16 cellular contexts compared by ENCODE assay signal in the genomic region with DNA sequence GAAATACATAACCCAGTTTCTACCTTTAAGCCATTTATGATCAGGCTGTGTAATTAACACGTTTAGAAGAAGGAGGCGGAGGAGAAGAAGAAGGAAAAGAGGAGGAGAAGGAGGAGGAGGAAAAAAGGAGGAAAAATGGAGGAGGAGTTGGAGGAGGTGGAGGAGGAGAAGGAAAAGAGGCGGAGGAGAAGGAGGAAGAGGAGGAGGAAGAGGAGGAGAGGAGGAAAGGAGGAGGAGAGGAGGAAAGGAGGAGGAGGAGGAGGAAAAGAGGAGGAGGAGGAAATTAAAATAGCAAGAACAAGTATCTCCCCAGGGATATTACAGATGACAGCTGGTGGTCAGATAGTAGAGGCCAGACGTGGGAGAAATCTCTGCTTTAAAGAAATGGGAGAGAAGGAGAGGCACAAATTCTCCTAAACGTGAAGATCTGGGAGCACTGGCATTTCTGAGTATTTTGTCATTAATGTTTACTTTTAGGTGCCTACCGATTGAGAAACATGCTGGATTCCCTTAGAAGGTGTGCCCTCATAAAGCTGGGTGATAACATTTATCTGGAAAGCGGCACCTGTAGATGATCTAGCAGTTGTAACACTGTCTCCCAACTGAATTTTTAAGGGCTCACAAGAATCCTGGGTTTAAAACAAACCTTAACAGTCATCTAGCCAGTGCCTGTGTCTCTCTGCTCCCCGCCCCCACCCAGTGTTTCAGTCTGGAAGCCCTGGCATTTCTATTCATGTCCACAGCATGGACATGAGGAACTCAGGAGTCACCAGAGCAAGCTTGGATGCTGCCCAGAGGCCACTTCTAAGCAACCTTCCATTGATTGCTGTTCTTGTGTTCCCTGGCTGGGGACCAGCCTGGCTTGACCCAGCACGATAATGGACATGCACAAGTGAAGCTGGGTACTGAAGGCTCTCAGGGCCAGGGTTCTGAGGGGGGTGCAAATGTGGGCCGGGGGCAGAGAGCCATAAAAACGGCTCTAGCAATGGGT.
DNase-seq lines count a peak whose midpoint lies in the region; ATAC-seq and TF ChIP-seq lines count a peak whose summit lies in the region.
"Had no signal": no experiment of that assay in that cellular context is flagged by ENCODE, and none has a peak within 500 bp of the region (broad histone marks: within the 10 kb centered on the region; RNA-seq: fewer than 3 reads in every experiment).

No MANE protein-coding gene starts in this region.

- no peaks in the 10 kb centered on the region for H3K27me3 ChIP-seq in right atrium auricular region
- H3K27me3 ChIP-seq in endodermal cell (ENCODE audit: control insufficient read depth, insufficient read depth, low read length, poor library complexity, severe bottlenecking), result no peaks in the 10 kb centered on the region
- H3K27me3 ChIP-seq: MG63 had no signal

- no peak for TF ChIP-seq CTCF in right atrium auricular region (IDR thresholded peaks at IDR 0.05)
- no peak for TF ChIP-seq CTCF in endodermal cell (conservative IDR thresholded peaks at IDR 0.05)

- ATAC-seq in Right ventricle myocardium inferior, result peak; percentile 93
- ATAC-seq in left colon, result peak; percentile 68
- ATAC-seq in GM21528 (IDR thresholded peaks at IDR 0.05; ENCODE audit: low FRiP score, unreplicated experiment), result no peak
- ATAC-seq in GM19328 (IDR thresholded peaks at IDR 0.05; ENCODE audit: unreplicated experiment), result no peak

- H3K4me3 ChIP-seq in right atrium auricular region, result no peak overlapping the region
- no peak overlapping the region for H3K4me3 ChIP-seq in endodermal cell (ENCODE audit: low read length)
- H3K4me3 ChIP-seq: MG63 had no signal

- H3K36me3 ChIP-seq in right atrium auricular region, result no peaks in the 10 kb centered on the region
- no peaks in the 10 kb centered on the region for H3K36me3 ChIP-seq in endodermal cell (ENCODE audit: control insufficient read depth, insufficient read depth, low read length)
- H3K36me3 ChIP-seq: MG63 had no signal

- H3K36me3 Mint-ChIP-seq in endodermal cell (ENCODE audit: low read depth), result no peaks in the 10 kb centered on the region
- H3K36me3 Mint-ChIP-seq: CD14-positive monocyte had no signal

- H3K9me3 ChIP-seq in right atrium auricular region (no peaks in the 10 kb centered on the region), endodermal cell (ENCODE audit: control insufficient read depth, low read length) (no peaks in the 10 kb centered on the region)
- H3K9me3 ChIP-seq: MG63 had no signal

- peaks cover 5% of the 10 kb centered on the region for H3K4me1 Mint-ChIP-seq in endodermal cell
- H3K4me1 Mint-ChIP-seq: CD14-positive monocyte had no signal

- no peak overlapping the region for H3K9ac ChIP-seq in endodermal cell (ENCODE audit: extremely low read depth, low read length, poor library complexity, severe bottlenecking)
- H3K9ac ChIP-seq: KMS-11 had no signal

- H3K27ac ChIP-seq in right atrium auricular region (peak overlapping the region in 1 of 2 donors; percentile 35), endodermal cell (ENCODE audit: low read depth, low read length) (no peak overlapping the region)
- H3K27ac ChIP-seq: KMS-11 had no signal

- DNase-seq in Right ventricle myocardium inferior (ENCODE audit: missing footprints) (peak; percentile 74), right atrium auricular region (ENCODE audit: low spot score) (no peak), endodermal cell (peak; percentile 31), left colon (no peak), GM03348 (ENCODE audit: low spot score) (no peak)
- no peak for DNase-seq in activated effector memory CD4-positive, alpha-beta T cell treated with anti-CD3 and anti-CD28 coated beads, Interleukin-2, amount 50 U/mL, for 16 hours
- DNase-seq: DMS 273 treated with DMSO at 0.1 percent for 48 hours, MG63, NCI-H1092, NCI-H146, NCI-H2081 treated with DMSO at 0.1 percent for 48 hours, NCI-H2227 treated with DMSO at 0.1 percent for 48 hours had no signal

- intact Hi-C loops in Right ventricle myocardium inferior (cut with DNase I) (loop anchor here (5.0 kb wide), 1 partner anchor 73 kb away; a partner anchor contains a TSS), left colon (cut with DNase I, micrococcal nuclease) (no loop called here)

- H3K4me3 Mint-ChIP-seq in endodermal cell, result no peak overlapping the region
- H3K4me3 Mint-ChIP-seq: CD14-positive monocyte had no signal

- H3K27ac Mint-ChIP-seq in endodermal cell, result no peak overlapping the region
- H3K27ac Mint-ChIP-seq: CD14-positive monocyte had no signal

- 86 to 87% methylated on average over 9 to 11 of the region's 11 CpGs for WGBS in endodermal cell (ENCODE audit: insufficient coverage in 1 of 2, insufficient read length in 1 of 2), 2 experiments

- peaks cover 12% of the 10 kb centered on the region for H3K27me3 Mint-ChIP-seq in endodermal cell (ENCODE audit: insufficient read depth)

- H3K4me1 ChIP-seq in right atrium auricular region, result peaks cover 0 to 21% of the 10 kb centered on the region in 2 donors
- H3K4me1 ChIP-seq in endodermal cell (ENCODE audit: control insufficient read depth, insufficient read depth, low read length), result peaks cover 5% of the 10 kb centered on the region

- H3K9me3 Mint-ChIP-seq in endodermal cell, result no peaks in the 10 kb centered on the region
- H3K9me3 Mint-ChIP-seq: CD14-positive monocyte had no signal

Comparison
In these comparisons a context has a peak if more than half of its experiments do, and no peak if none do; other contexts are left out.
1. DNase-seq: peak in Right ventricle myocardium inferior (single experiment) and endodermal cell (single experiment); none in right atrium auricular region (single experiment), left colon (0 of 2), GM03348 (single experiment) and activated effector memory CD4-positive, alpha-beta T cell treated with anti-CD3 and anti-CD28 coated beads, Interleukin-2, amount 50 U/mL, for 16 hours (single experiment).
2. ATAC-seq: peak in Right ventricle myocardium inferior (single experiment) and left colon (single experiment); none in GM21528 (single experiment) and GM19328 (single experiment).